In genomic region chr19:14494451-14494850, GRCh38 we compare ENCODE assay signal across 9 cellular contexts. TPM values are rescaled to one million over a fixed set of nuclear protein-coding genes. Genes with fewer than 3 reads are reported as not detected.
DNase-seq lines count a peak whose midpoint lies in the region; ATAC-seq, FAIRE-seq and TF ChIP-seq lines count a peak whose summit lies in the region.
"Had no signal": no experiment of that assay in that cellular context is flagged by ENCODE, and none has a peak within 500 bp of the region (broad histone marks: within the 10 kb centered on the region; RNA-seq: fewer than 3 reads in every experiment).

No MANE protein-coding gene starts in this region.

- no peak for TF ChIP-seq POLR2A in HepG2 (IDR thresholded peaks at IDR 0.05; ENCODE audit: insufficient read depth in 1 of 2, low read depth in 2 of 2, low read length in 2 of 2)
- no peak for TF ChIP-seq POLR2A in right lobe of liver (IDR thresholded peaks at IDR 0.05)

- H3K36me3 ChIP-seq in HepG2 (replicated peaks in 1 of 2; ENCODE audit: control insufficient read depth in 1 of 2, insufficient read depth in 2 of 2, low read length in 2 of 2) = no peaks in the 10 kb centered on the region
- H3K36me3 ChIP-seq in right lobe of liver = peaks cover 0 to 3% (median 0%) of the 10 kb centered on the region in 4 donors
- peaks cover 5% of the 10 kb centered on the region for H3K36me3 ChIP-seq in muscle layer of colon (ENCODE audit: insufficient read depth, low read length)

- peak overlapping the region in 1 of 3 experiments; percentile 84; a peak in 1 of 6 replicates for H3K4me3 ChIP-seq in HepG2 (replicated peaks in 1 of 3; ENCODE audit: insufficient read depth in 1 of 3, low read depth in 2 of 3, low read length in 3 of 3)
- H3K4me3 ChIP-seq in right lobe of liver = no peak overlapping the region
- H3K4me3 ChIP-seq in cardiac fibroblast (replicated peaks in 1 of 2; ENCODE audit: low read depth in 2 of 2, low read length in 2 of 2) = peak overlapping the region; percentile 79 to 81
- H3K4me3 ChIP-seq in muscle layer of colon (ENCODE audit: low read depth in 1 of 2, low read length in 2 of 2) = peak overlapping the region in 1 of 2 donors; percentile 81

- H2AFZ ChIP-seq in HepG2 (ENCODE audit: low read length) = no peak overlapping the region

- CTCF ChIA-PET in HepG2 (lab: Yijun Ruan, JAX; ENCODE audit: low intra/inter-chr PET ratio, low total read pairs) = no interaction called here

- H3K27ac ChIP-seq in HepG2 (ENCODE audit: extremely low read length, insufficient read depth, low read length) = no peak overlapping the region
- no peak overlapping the region for H3K27ac ChIP-seq in right lobe of liver
- H3K27ac ChIP-seq in muscle layer of colon (ENCODE audit: low read depth, low read length) = no peak overlapping the region

- H3K4me1 ChIP-seq in HepG2 (ENCODE audit: insufficient read depth, low read length) (peaks cover 37% of the 10 kb centered on the region), right lobe of liver (peaks cover 0 to 39% (median 14%) of the 10 kb centered on the region in 4 donors), muscle layer of colon (ENCODE audit: insufficient read depth, low read length) (peaks cover 13% of the 10 kb centered on the region)

- H3K27me3 ChIP-seq in HepG2 (ENCODE audit: control insufficient read depth in 1 of 2, insufficient read depth in 2 of 2, low read length in 2 of 2) = no peaks in the 10 kb centered on the region
- no peaks in the 10 kb centered on the region for H3K27me3 ChIP-seq in right lobe of liver
- no peaks in the 10 kb centered on the region for H3K27me3 ChIP-seq in muscle layer of colon (ENCODE audit: control insufficient read depth in 1 of 2, insufficient read depth in 2 of 2, low read length in 2 of 2)

- DNase-seq in HepG2 (ENCODE audit: low spot score) (no peak), right lobe of liver (no peak), cardiac fibroblast (ENCODE audit: low read depth in 2 of 2) (no peak), GM13977 (ENCODE audit: low spot score) (no peak), COR-L47 (lab: John Stamatoyannopoulos, UW) (no peak), NCI-H774 (lab: John Stamatoyannopoulos, UW) (no peak)

- H3K9me3 ChIP-seq in HepG2 (ENCODE audit: low read length) (no peaks in the 10 kb centered on the region), right lobe of liver (no peaks in the 10 kb centered on the region), muscle layer of colon (ENCODE audit: low read length) (no peaks in the 10 kb centered on the region)

- in situ Hi-C loops in HepG2 (cut with HindIII; ENCODE audit: extremely low pct_ligation_motif_present, low pct_unique_long_range_greater_than_20kb) (no loop called here), GM13977 (cut with MboI; ENCODE audit: low pct_unique_long_range_greater_than_20kb, low sequenced_read_pairs, unreplicated experiment) (no loop called here)

- BruUV-seq in HepG2 (replicated peaks; lab: Mats Ljungman, UMichigan) = TSS peak; percentile 62

- H4K20me1 ChIP-seq in HepG2 (ENCODE audit: insufficient read depth, low read length) = no peaks in the 10 kb centered on the region

- H3K79me2 ChIP-seq in HepG2 (ENCODE audit: insufficient read depth, low read length) = peaks cover 13% of the 10 kb centered on the region

- peak overlapping the region; percentile 70; the same call in 1 of the 2 replicates for H3K9ac ChIP-seq in HepG2 (ENCODE audit: insufficient read depth, low read depth, low read length)
- H3K9ac ChIP-seq in muscle layer of colon (ENCODE audit: low read length) = peak overlapping the region; percentile 65

- ATAC-seq in HepG2 (no peak), right lobe of liver (no peak), esophagus mucosa (no peak)

- TF ChIP-seq RAD21 in HepG2 (CRISPR knock-in tag; IDR thresholded peaks at IDR 0.05) = no peak

- intact Hi-C loops in HepG2 (cut with micrococcal nuclease; ENCODE audit: unreplicated experiment) (no loop called here), right lobe of liver (cut with DNase I) (no loop called here)

- peak overlapping the region; percentile 97 for H3K4me2 ChIP-seq in HepG2 (ENCODE audit: low read depth, low read length)

- 94% methylated on average over 5 of the region's 5 CpGs for WGBS in HepG2 (ENCODE audit: low lambda C conversion rate)
- WGBS in right lobe of liver (ENCODE audit: insufficient coverage, low coverage, low lambda C conversion rate, missing lambda C conversion rate) = 65% methylated on average over 5 of the region's 5 CpGs

- no peak for FAIRE-seq in HepG2 (lab: Jason Lieb, UNC)

- TF ChIP-seq CTCF in HepG2 (CRISPR knock-in tag; IDR thresholded peaks at IDR 0.05) (no peak), right lobe of liver (IDR thresholded peaks at IDR 0.05) (no peak), cardiac fibroblast (IDR thresholded peaks at IDR 0.05; ENCODE audit: low read depth, low read length) (no peak), GM13977 (IDR thresholded peaks at IDR 0.05; ENCODE audit: extremely low read depth, insufficient read depth, missing control alignments) (no peak)

- POLR2A ChIA-PET in HepG2 (lab: Yijun Ruan, JAX) = interaction anchor here (8.5 kb wide), 1 partner anchor 24 kb away, joined by 123 read pairs; the partner anchor contains the start of gene DNAJB1

- TF ChIP-seq EP300 in HepG2 (IDR thresholded peaks at IDR 0.05; ENCODE audit: low read depth in 2 of 2, low read length in 2 of 2) (no peak), HepG2 (CRISPR knock-in tag; IDR thresholded peaks at IDR 0.05; ENCODE audit: borderline replicate concordance) (no peak)

RNA-seq across cellular contexts. Expression of gene GIPC1, which starts 1.5 kb away (rescaled TPM):
- total RNA-seq in HepG2 (2016; rRNA removed; fragmentation: Illumina TruSeq; extraction: Trizol) (44.3 and 48.1 TPM in 2 replicates), right lobe of liver (10 to 100 TPM; 25.2 to 63.5 (median 29.8) TPM), esophagus mucosa (254 TPM)
- 24.7 and 30.5 TPM in 2 replicates for total RNA-seq in HepG2 (2016; cell fraction: cytosol; rRNA removed; fragmentation: Illumina TruSeq; extraction: Trizol; ENCODE audit: low read depth)
- total RNA-seq in HepG2 (2016; cell fraction: insoluble cytoplasmic fraction; rRNA removed; fragmentation: Illumina TruSeq; extraction: Trizol) = 46.7 and 53.0 TPM in 2 replicates
- total RNA-seq in HepG2 (2016; cell fraction: membrane; rRNA removed; fragmentation: Illumina TruSeq; extraction: Trizol) = 34.5 and 47.8 TPM in 2 replicates
- 19.0 and 25.5 TPM in 2 replicates for total RNA-seq in HepG2 (2016; cell fraction: nucleus; rRNA removed; fragmentation: Illumina TruSeq; extraction: Trizol)
- 27.1 and 32.8 TPM in 2 replicates for polyA plus RNA-seq in HepG2 (2011; rRNA removed)
- polyA plus RNA-seq in HepG2 (2011; cell fraction: cytosol; rRNA removed) = 26.8 and 37.9 TPM in 2 replicates
- polyA plus RNA-seq in HepG2 (2011; cell fraction: nucleus; rRNA removed) = 27.4 and 33.0 TPM in 2 replicates
- 13.4 and 20.7 TPM in 2 replicates for polyA plus RNA-seq in HepG2 (2012)
- polyA plus RNA-seq in HepG2 (2016; cell fraction: cytosol; fragmentation: Illumina TruSeq; extraction: Trizol; ENCODE audit: low read depth) = 24.6 and 33.2 TPM in 2 replicates
- 49.5 and 56.2 TPM in 2 replicates for polyA plus RNA-seq in HepG2 (2016; cell fraction: insoluble cytoplasmic fraction; fragmentation: Illumina TruSeq; extraction: Trizol; ENCODE audit: low read depth)
- polyA plus RNA-seq in HepG2 (2016; cell fraction: membrane; fragmentation: Illumina TruSeq; extraction: Trizol; ENCODE audit: low read depth) = 38.6 and 41.5 TPM in 2 replicates
- polyA plus RNA-seq in HepG2 (2016; cell fraction: nucleus; fragmentation: Illumina TruSeq; extraction: Trizol; ENCODE audit: insufficient read depth, low read depth) = 48.3 and 51.4 TPM in 2 replicates
- 30.0 and 63.8 TPM in 2 replicates for polyA minus RNA-seq in HepG2 (2011; rRNA and poly(A)+ RNA removed; ENCODE audit: low replicate concordance)
- 17.9 and 20.6 TPM in 2 replicates for polyA minus RNA-seq in HepG2 (2011; cell fraction: cytosol; rRNA and poly(A)+ RNA removed)
- polyA minus RNA-seq in HepG2 (2011; cell fraction: nucleus; rRNA and poly(A)+ RNA removed) = 9.7 and 11.3 TPM in 2 replicates

RNA-seq across cellular contexts. Expression of gene PTGER1, which starts 19.3 kb away (rescaled TPM):
- total RNA-seq in HepG2 (2016; rRNA removed; fragmentation: Illumina TruSeq; extraction: Trizol) (not detected in 2 replicates), right lobe of liver (under 1 TPM in 4 of 6 experiments, not detected in 2; 0.16 to 0.32 (median 0.29) TPM), esophagus mucosa (0.44 TPM)
- 0.18 TPM in 1 of 2 replicates, not detected in the other for total RNA-seq in HepG2 (2016; cell fraction: cytosol; rRNA removed; fragmentation: Illumina TruSeq; extraction: Trizol; ENCODE audit: low read depth)
- total RNA-seq in HepG2 (2016; cell fraction: insoluble cytoplasmic fraction; rRNA removed; fragmentation: Illumina TruSeq; extraction: Trizol) = not detected in 2 replicates
- total RNA-seq in HepG2 (2016; cell fraction: membrane; rRNA removed; fragmentation: Illumina TruSeq; extraction: Trizol) = 0.14 and 0.15 TPM in 2 replicates
- not detected in 2 replicates for total RNA-seq in HepG2 (2016; cell fraction: nucleus; rRNA removed; fragmentation: Illumina TruSeq; extraction: Trizol)
- polyA plus RNA-seq in HepG2 (2011; rRNA removed) = 0.13 and 0.24 TPM in 2 replicates
- 0.14 and 0.27 TPM in 2 replicates for polyA plus RNA-seq in HepG2 (2011; cell fraction: cytosol; rRNA removed)
- polyA plus RNA-seq in HepG2 (2011; cell fraction: nucleus; rRNA removed) = 0.14 and 0.21 TPM in 2 replicates
- not detected in 2 replicates for polyA plus RNA-seq in HepG2 (2012)
- 0.09 TPM in 1 of 2 replicates, not detected in the other for polyA plus RNA-seq in HepG2 (2016; cell fraction: cytosol; fragmentation: Illumina TruSeq; extraction: Trizol; ENCODE audit: low read depth)
- polyA plus RNA-seq in HepG2 (2016; cell fraction: insoluble cytoplasmic fraction; fragmentation: Illumina TruSeq; extraction: Trizol; ENCODE audit: low read depth) = not detected in 2 replicates
- not detected in 2 replicates for polyA plus RNA-seq in HepG2 (2016; cell fraction: membrane; fragmentation: Illumina TruSeq; extraction: Trizol; ENCODE audit: low read depth)
- 0.44 TPM in 1 of 2 replicates, not detected in the other for polyA plus RNA-seq in HepG2 (2016; cell fraction: nucleus; fragmentation: Illumina TruSeq; extraction: Trizol; ENCODE audit: insufficient read depth, low read depth)
- 0.24 TPM in 1 of 2 replicates, not detected in the other for polyA minus RNA-seq in HepG2 (2011; rRNA and poly(A)+ RNA removed; ENCODE audit: low replicate concordance)
- polyA minus RNA-seq in HepG2 (2011; cell fraction: cytosol; rRNA and poly(A)+ RNA removed) = not detected in 2 replicates
- not detected in 2 replicates for polyA minus RNA-seq in HepG2 (2011; cell fraction: nucleus; rRNA and poly(A)+ RNA removed)
- total RNA-seq: HT-29 had no signal

RNA-seq across cellular contexts. Expression of gene DNAJB1, which starts 23.7 kb away (rescaled TPM):
- total RNA-seq in HepG2 (2016; rRNA removed; fragmentation: Illumina TruSeq; extraction: Trizol) = 87.5 and 101 TPM in 2 replicates
- 43.8 and 48.3 TPM in 2 replicates for total RNA-seq in HepG2 (2016; cell fraction: cytosol; rRNA removed; fragmentation: Illumina TruSeq; extraction: Trizol; ENCODE audit: low read depth)
- 87.7 and 97.3 TPM in 2 replicates for total RNA-seq in HepG2 (2016; cell fraction: insoluble cytoplasmic fraction; rRNA removed; fragmentation: Illumina TruSeq; extraction: Trizol)
- total RNA-seq in HepG2 (2016; cell fraction: membrane; rRNA removed; fragmentation: Illumina TruSeq; extraction: Trizol) = 100 and 105 TPM in 2 replicates
- total RNA-seq in HepG2 (2016; cell fraction: nucleus; rRNA removed; fragmentation: Illumina TruSeq; extraction: Trizol) = 40.6 and 45.4 TPM in 2 replicates
- 97.3 and 108 TPM in 2 replicates for polyA plus RNA-seq in HepG2 (2011; rRNA removed)
- polyA plus RNA-seq in HepG2 (2011; cell fraction: cytosol; rRNA removed) = 90.1 and 116 TPM in 2 replicates
- 41.8 and 55.7 TPM in 2 replicates for polyA plus RNA-seq in HepG2 (2011; cell fraction: nucleus; rRNA removed)
- polyA plus RNA-seq in HepG2 (2012) = 45.3 and 99.6 TPM in 2 replicates
- polyA plus RNA-seq in HepG2 (2016; cell fraction: cytosol; fragmentation: Illumina TruSeq; extraction: Trizol; ENCODE audit: low read depth) = 43.8 and 48.0 TPM in 2 replicates
- 139 and 144 TPM in 2 replicates for polyA plus RNA-seq in HepG2 (2016; cell fraction: insoluble cytoplasmic fraction; fragmentation: Illumina TruSeq; extraction: Trizol; ENCODE audit: low read depth)
- polyA plus RNA-seq in HepG2 (2016; cell fraction: membrane; fragmentation: Illumina TruSeq; extraction: Trizol; ENCODE audit: low read depth) = 72.7 and 75.0 TPM in 2 replicates
- 76.4 and 83.8 TPM in 2 replicates for polyA plus RNA-seq in HepG2 (2016; cell fraction: nucleus; fragmentation: Illumina TruSeq; extraction: Trizol; ENCODE audit: insufficient read depth, low read depth)
- 94.0 and 151 TPM in 2 replicates for polyA minus RNA-seq in HepG2 (2011; rRNA and poly(A)+ RNA removed; ENCODE audit: low replicate concordance)
- 34.2 and 35.4 TPM in 2 replicates for polyA minus RNA-seq in HepG2 (2011; cell fraction: cytosol; rRNA and poly(A)+ RNA removed)
- polyA minus RNA-seq in HepG2 (2011; cell fraction: nucleus; rRNA and poly(A)+ RNA removed) = 42.7 and 47.7 TPM in 2 replicates
- 10 to 100 TPM; 35.7 to 76.8 (median 52.1) TPM for total RNA-seq in right lobe of liver
- total RNA-seq in esophagus mucosa = 337 TPM

RNA-seq across cellular contexts. Expression of gene TECR, which starts 34.9 kb away (rescaled TPM):
- 25.9 and 54.9 TPM in 2 replicates for total RNA-seq in HepG2 (2016; rRNA removed; fragmentation: Illumina TruSeq; extraction: Trizol)
- total RNA-seq in HepG2 (2016; cell fraction: cytosol; rRNA removed; fragmentation: Illumina TruSeq; extraction: Trizol; ENCODE audit: low read depth) = 25.1 and 26.1 TPM in 2 replicates
- 24.8 and 55.4 TPM in 2 replicates for total RNA-seq in HepG2 (2016; cell fraction: insoluble cytoplasmic fraction; rRNA removed; fragmentation: Illumina TruSeq; extraction: Trizol)
- 23.9 and 26.8 TPM in 2 replicates for total RNA-seq in HepG2 (2016; cell fraction: membrane; rRNA removed; fragmentation: Illumina TruSeq; extraction: Trizol)
- 68.9 and 76.1 TPM in 2 replicates for total RNA-seq in HepG2 (2016; cell fraction: nucleus; rRNA removed; fragmentation: Illumina TruSeq; extraction: Trizol)
- 121 and 137 TPM in 2 replicates for polyA plus RNA-seq in HepG2 (2011; rRNA removed)
- polyA plus RNA-seq in HepG2 (2011; cell fraction: cytosol; rRNA removed) = 131 and 134 TPM in 2 replicates
- polyA plus RNA-seq in HepG2 (2011; cell fraction: nucleus; rRNA removed) = 178 and 205 TPM in 2 replicates
- polyA plus RNA-seq in HepG2 (2012) = 94.0 and 122 TPM in 2 replicates
- polyA plus RNA-seq in HepG2 (2016; cell fraction: cytosol; fragmentation: Illumina TruSeq; extraction: Trizol; ENCODE audit: low read depth) = 70.2 and 77.8 TPM in 2 replicates
- polyA plus RNA-seq in HepG2 (2016; cell fraction: insoluble cytoplasmic fraction; fragmentation: Illumina TruSeq; extraction: Trizol; ENCODE audit: low read depth) = 52.7 and 78.7 TPM in 2 replicates
- 63.3 and 69.9 TPM in 2 replicates for polyA plus RNA-seq in HepG2 (2016; cell fraction: membrane; fragmentation: Illumina TruSeq; extraction: Trizol; ENCODE audit: low read depth)
- polyA plus RNA-seq in HepG2 (2016; cell fraction: nucleus; fragmentation: Illumina TruSeq; extraction: Trizol; ENCODE audit: insufficient read depth, low read depth) = 231 and 244 TPM in 2 replicates
- polyA minus RNA-seq in HepG2 (2011; rRNA and poly(A)+ RNA removed; ENCODE audit: low replicate concordance) = 243 and 582 TPM in 2 replicates
- 99.1 and 118 TPM in 2 replicates for polyA minus RNA-seq in HepG2 (2011; cell fraction: cytosol; rRNA and poly(A)+ RNA removed)
- 62.2 and 64.2 TPM in 2 replicates for polyA minus RNA-seq in HepG2 (2011; cell fraction: nucleus; rRNA and poly(A)+ RNA removed)
- total RNA-seq in right lobe of liver = 10 to 100 TPM; 37.9 to 99.0 (median 77.0) TPM
- 341 TPM for total RNA-seq in esophagus mucosa

Comparison
In these comparisons a context has a peak if more than half of its experiments do, and no peak if none do; other contexts are left out.
1. H3K4me3 ChIP-seq: peak in cardiac fibroblast (2 of 2); none in right lobe of liver (0 of 3).